Comparison of ENCODE assay signal across 18 cellular contexts in the genomic region with DNA sequence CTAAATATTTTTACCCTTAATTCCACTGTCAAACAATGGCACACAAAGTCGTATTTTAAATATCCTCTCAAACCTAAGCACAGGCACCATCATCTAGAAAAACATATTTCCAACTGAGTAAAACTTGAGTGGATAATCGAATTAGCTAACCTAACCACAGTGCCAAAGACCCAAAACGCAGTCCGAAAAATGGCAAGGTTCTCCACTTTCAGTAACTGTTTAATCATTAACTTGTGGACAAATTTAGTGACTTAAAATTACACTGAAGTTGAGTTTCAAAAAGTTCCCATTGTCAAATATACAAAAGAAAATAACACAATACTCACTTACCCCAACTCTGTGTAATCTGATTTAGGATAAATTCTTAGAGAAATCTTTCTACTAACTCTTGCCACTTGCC. TPM values are rescaled to one million over a fixed set of nuclear protein-coding genes. Genes with fewer than 3 reads are reported as not detected.
DNase-seq lines count a peak whose midpoint lies in the region; ATAC-seq and TF ChIP-seq lines count a peak whose summit lies in the region.
"Had no signal": no experiment of that assay in that cellular context is flagged by ENCODE, and none has a peak within 500 bp of the region (broad histone marks: within the 10 kb centered on the region; RNA-seq: fewer than 3 reads in every experiment).

No MANE protein-coding gene starts in this region.

- no peak overlapping the region for H4K91ac ChIP-seq in mesenchymal stem cell (ENCODE audit: low read length)

- peak overlapping the region; percentile 69 for H3K27ac ChIP-seq in right atrium auricular region
- no peak overlapping the region for H3K27ac ChIP-seq in mesenchymal stem cell (ENCODE audit: low read length, poor library complexity, severe bottlenecking)
- peak overlapping the region in 1 of 5 donors; percentile 36 for H3K27ac ChIP-seq in stomach
- H3K27ac ChIP-seq: BLaER1 treated with 17β-estradiol and CSF1 and Interleukin-3, amounts not matched to agents 10 nM and 100 nM; hepatocyte; KMS-11 had no signal

- no peak overlapping the region for H2AK5ac ChIP-seq in mesenchymal stem cell (ENCODE audit: low read length, severe bottlenecking)

- no peak overlapping the region for H3K18ac ChIP-seq in mesenchymal stem cell (ENCODE audit: low read depth in 1 of 2, low read length in 2 of 2)

- H3K79me1 ChIP-seq in mesenchymal stem cell (replicated peaks; ENCODE audit: low read length, poor library complexity, severe bottlenecking) = peaks cover 7% of the 10 kb centered on the region

- H2AFZ ChIP-seq in mesenchymal stem cell (ENCODE audit: low read depth, low read length) = no peak overlapping the region
- H2AFZ ChIP-seq: hepatocyte had no signal

- H2BK120ac ChIP-seq in mesenchymal stem cell (ENCODE audit: low read depth, low read length) = no peak overlapping the region

- H3K9me3 ChIP-seq in right atrium auricular region (no peaks in the 10 kb centered on the region), mesenchymal stem cell (ENCODE audit: control insufficient read depth, low read length) (no peaks in the 10 kb centered on the region), stomach (no peaks in the 10 kb centered on the region)
- H3K9me3 ChIP-seq: BLaER1 treated with 17β-estradiol and CSF1 and Interleukin-3, amounts not matched to agents 10 nM and 100 nM; mucosa of descending colon had no signal

- peaks cover 56% of the 10 kb centered on the region for H3K4me1 Mint-ChIP-seq in activated naive CD8-positive, alpha-beta T cell treated with anti-CD3 and anti-CD28 coated beads for 36 hours
- peaks cover 11% of the 10 kb centered on the region for H3K4me1 Mint-ChIP-seq in type B pancreatic cell (ENCODE audit: unreplicated experiment)

- no peaks in the 10 kb centered on the region for H3K27me3 Mint-ChIP-seq in activated naive CD8-positive, alpha-beta T cell treated with anti-CD3 and anti-CD28 coated beads for 36 hours
- H3K27me3 Mint-ChIP-seq in type B pancreatic cell = no peaks in the 10 kb centered on the region

- H2BK12ac ChIP-seq in mesenchymal stem cell (ENCODE audit: low read length in 2 of 2) = no peak overlapping the region

- peaks cover 3% of the 10 kb centered on the region for H3K9me3 Mint-ChIP-seq in activated naive CD8-positive, alpha-beta T cell treated with anti-CD3 and anti-CD28 coated beads for 36 hours
- H3K9me3 Mint-ChIP-seq in type B pancreatic cell = no peaks in the 10 kb centered on the region
- H3K9me3 Mint-ChIP-seq: activated T-helper 2 cell treated with anti-CD3 and anti-CD28 coated beads, Interferon-gamma antibody, Interleukin-2, Interleukin-4, amounts not matched to agents 10 μg/mL and 5 μg/mL and 100 μg/mL, durations not matched to agents 14 hours and 24 hours and 36 hours had no signal

- no peak overlapping the region for H3K4me2 ChIP-seq in mesenchymal stem cell (ENCODE audit: low read length, poor library complexity, severe bottlenecking)
- H3K4me2 ChIP-seq: hepatocyte, KMS-11 had no signal

- H3K36me3 Mint-ChIP-seq in activated naive CD8-positive, alpha-beta T cell treated with anti-CD3 and anti-CD28 coated beads for 36 hours = peaks cover 67% of the 10 kb centered on the region
- H3K36me3 Mint-ChIP-seq in type B pancreatic cell = peaks cover 32% of the 10 kb centered on the region

- DNase-seq in right atrium auricular region (ENCODE audit: low spot score) (no peak), Right ventricle myocardium superior (no peak), mesenchymal stem cell (no peak), type B pancreatic cell (ENCODE audit: extremely low spot score, unreplicated experiment) (no peak), SW480 (ENCODE audit: low spot score) (no peak), stomach (no peak)
- no peak for DNase-seq in activated naive CD8-positive, alpha-beta T cell treated with anti-CD3 and anti-CD28 coated beads for 36 hours
- DNase-seq: activated CD4-positive, alpha-beta T cell treated with anti-CD3 and anti-CD28 coated beads for 1 hour; kidney glomerular epithelial cell; NCI-H1417; NK-92 treated with Interleukin-12 subunit alpha and Interleukin-12 subunit beta, amount 100 ng/mL, for 24 hours; SHP77 had no signal

- no peak overlapping the region for H2BK15ac ChIP-seq in mesenchymal stem cell (ENCODE audit: low read depth, poor library complexity, severe bottlenecking)

- no peak for ATAC-seq in Right ventricle myocardium superior (ENCODE audit: poor library complexity)
- ATAC-seq in HG02870 (IDR thresholded peaks at IDR 0.05; ENCODE audit: unreplicated experiment) = no peak
- ATAC-seq: mucosa of descending colon had no signal

- H3K27me3 ChIP-seq in right atrium auricular region (no peaks in the 10 kb centered on the region), mesenchymal stem cell (ENCODE audit: control insufficient read depth in 1 of 2, insufficient read depth in 1 of 2, low read length in 2 of 2) (no peaks in the 10 kb centered on the region), stomach (no peaks in the 10 kb centered on the region)
- H3K27me3 ChIP-seq: BLaER1 treated with 17β-estradiol and CSF1 and Interleukin-3, amounts not matched to agents 10 nM and 100 nM; hepatocyte had no signal

- no peak overlapping the region for H3K14ac ChIP-seq in mesenchymal stem cell (ENCODE audit: low read length in 2 of 2)

- H3K23ac ChIP-seq in mesenchymal stem cell (ENCODE audit: low read length in 2 of 2) = no peak overlapping the region

- H3K9ac ChIP-seq in mesenchymal stem cell (ENCODE audit: low read length) = peak overlapping the region; percentile 60
- H3K9ac ChIP-seq: KMS-11 had no signal

- H3K4me1 ChIP-seq in right atrium auricular region (peaks cover 0 to 83% of the 10 kb centered on the region in 2 donors), mesenchymal stem cell (ENCODE audit: control insufficient read depth, insufficient read depth, low read depth, low read length) (peaks cover 4% of the 10 kb centered on the region), stomach (peaks cover 51 to 85% (median 76%) of the 10 kb centered on the region in 4 donors)

- no peak for TF ChIP-seq POLR2A in stomach (IDR thresholded peaks at IDR 0.05)

- intact Hi-C loops in Right ventricle myocardium superior (cut with DNase I) = no loop called here
- intact Hi-C loops in stomach (cut with DNase I; ENCODE audit: low total_unique reads) = no loop called here

- no peak overlapping the region for H3K4me3 ChIP-seq in right atrium auricular region
- no peak overlapping the region for H3K4me3 ChIP-seq in mesenchymal stem cell (ENCODE audit: insufficient read depth in 1 of 2, low read depth in 1 of 2, low read length in 2 of 2)
- H3K4me3 ChIP-seq in stomach = peak overlapping the region in 1 of 4 donors; percentile 3
- H3K4me3 ChIP-seq: BLaER1 treated with 17β-estradiol and CSF1 and Interleukin-3, amounts not matched to agents 10 nM and 100 nM; hepatocyte; mucosa of descending colon had no signal

- TF ChIP-seq CTCF in right atrium auricular region (IDR thresholded peaks at IDR 0.05) = no peak
- TF ChIP-seq CTCF in type B pancreatic cell (conservative IDR thresholded peaks at IDR 0.05) = no peak
- TF ChIP-seq CTCF in stomach (IDR thresholded peaks at IDR 0.05) = no peak

- H3K27ac Mint-ChIP-seq in activated naive CD8-positive, alpha-beta T cell treated with anti-CD3 and anti-CD28 coated beads for 36 hours = peak overlapping the region; percentile 48
- peak overlapping the region; percentile 45 for H3K27ac Mint-ChIP-seq in type B pancreatic cell
- H3K27ac Mint-ChIP-seq: activated T-helper 2 cell treated with anti-CD3 and anti-CD28 coated beads, Interferon-gamma antibody, Interleukin-2, Interleukin-4, amounts not matched to agents 10 μg/mL and 5 μg/mL and 100 μg/mL, durations not matched to agents 14 hours and 24 hours and 36 hours had no signal

- H3K36me3 ChIP-seq in right atrium auricular region (peaks cover 41% of the 10 kb centered on the region), mesenchymal stem cell (ENCODE audit: control insufficient read depth in 1 of 2, insufficient read depth in 2 of 2, low read depth in 1 of 2, low read length in 2 of 2) (peaks cover 26 to 69% of the 10 kb centered on the region in 2 experiments), stomach (peaks cover 25 to 63% (median 60%) of the 10 kb centered on the region in 4 donors)

- no peak overlapping the region for H3K4ac ChIP-seq in mesenchymal stem cell (ENCODE audit: low read depth in 1 of 2, low read length in 2 of 2)

- 96% methylated on average over 2 of the region's 4 CpGs for WGBS in mesenchymal stem cell
- WGBS in stomach, 5 donors = 19 to 36% (median 31%) methylated on average over 4 of the region's 4 CpGs

- peak overlapping the region; percentile 10 for H3K4me3 Mint-ChIP-seq in activated naive CD8-positive, alpha-beta T cell treated with anti-CD3 and anti-CD28 coated beads for 36 hours
- H3K4me3 Mint-ChIP-seq in type B pancreatic cell = no peak overlapping the region

- H2BK5ac ChIP-seq in mesenchymal stem cell (ENCODE audit: low read depth, low read length, poor library complexity, severe bottlenecking) = no peak overlapping the region

- H4K8ac ChIP-seq in mesenchymal stem cell (ENCODE audit: low read length) = no peak overlapping the region

- TF ChIP-seq EP300 in stomach (IDR thresholded peaks at IDR 0.05) = no peak

RNA-seq across cellular contexts. Expression of a gene that starts 10.0 kb away (rescaled TPM):
- total RNA-seq in right atrium auricular region (100 to 1,000 TPM; 440 to 569 TPM), Right ventricle myocardium superior (476 TPM), type B pancreatic cell (ENCODE audit: low replicate concordance) (238 and 260 TPM in 2 replicates), stomach (100 to 1,000 TPM; 185 to 399 (median 202) TPM)
- 100 to 1,000 TPM; 483 to 487 TPM for total RNA-seq in activated naive CD8-positive, alpha-beta T cell treated with anti-CD3 and anti-CD28 coated beads for 36 hours
- 119 TPM for polyA plus RNA-seq in mesenchymal stem cell (2013, experiment 1 of 2)
- polyA plus RNA-seq in mesenchymal stem cell (2013, experiment 2 of 2) = 118 TPM
- polyA plus RNA-seq in stomach = 100 to 1,000 TPM; 315 to 537 (median 323) TPM

RNA-seq across cellular contexts. Expression of a gene that starts 12.9 kb away (rescaled TPM):
- 10 to 100 TPM; 14.3 to 19.6 TPM for total RNA-seq in right atrium auricular region
- total RNA-seq in Right ventricle myocardium superior = 28.0 TPM
- 10 to 100 TPM; 77.7 to 80.1 TPM for total RNA-seq in activated naive CD8-positive, alpha-beta T cell treated with anti-CD3 and anti-CD28 coated beads for 36 hours
- polyA plus RNA-seq in mesenchymal stem cell (2013, experiment 1 of 2) = 19.3 TPM
- polyA plus RNA-seq in mesenchymal stem cell (2013, experiment 2 of 2) = 19.9 TPM
- 33.2 and 35.6 TPM in 2 replicates for total RNA-seq in type B pancreatic cell (ENCODE audit: low replicate concordance)
- total RNA-seq in stomach = 10 to 100 TPM in 1 of 5 donors, 1 to 10 TPM in 4; 5.4 to 24.4 (median 7.0) TPM
- polyA plus RNA-seq in stomach = 10 to 100 TPM; 17.8 to 31.5 (median 19.5) TPM

RNA-seq across cellular contexts. Expression of a gene that starts 52.1 kb away (rescaled TPM):
- total RNA-seq in right atrium auricular region (1 to 10 TPM; 5.3 to 8.2 TPM), Right ventricle myocardium superior (5.1 TPM), type B pancreatic cell (ENCODE audit: low replicate concordance) (16.2 and 21.1 TPM in 2 replicates), stomach (10 to 100 TPM in 4 of 5 donors, 1 to 10 TPM in 1; 6.1 to 70.6 (median 22.6) TPM)
- total RNA-seq in activated naive CD8-positive, alpha-beta T cell treated with anti-CD3 and anti-CD28 coated beads for 36 hours = 10 to 100 TPM; 36.9 to 38.8 TPM
- polyA plus RNA-seq in mesenchymal stem cell (2013, experiment 1 of 2) = 17.6 TPM
- 17.3 TPM for polyA plus RNA-seq in mesenchymal stem cell (2013, experiment 2 of 2)
- polyA plus RNA-seq in stomach = 10 to 100 TPM in 2 of 3 donors, 1 to 10 TPM in 1; 4.3 to 18.1 (median 10.5) TPM
